ENCODE assay signal across 8 cellular contexts in the genomic region with DNA sequence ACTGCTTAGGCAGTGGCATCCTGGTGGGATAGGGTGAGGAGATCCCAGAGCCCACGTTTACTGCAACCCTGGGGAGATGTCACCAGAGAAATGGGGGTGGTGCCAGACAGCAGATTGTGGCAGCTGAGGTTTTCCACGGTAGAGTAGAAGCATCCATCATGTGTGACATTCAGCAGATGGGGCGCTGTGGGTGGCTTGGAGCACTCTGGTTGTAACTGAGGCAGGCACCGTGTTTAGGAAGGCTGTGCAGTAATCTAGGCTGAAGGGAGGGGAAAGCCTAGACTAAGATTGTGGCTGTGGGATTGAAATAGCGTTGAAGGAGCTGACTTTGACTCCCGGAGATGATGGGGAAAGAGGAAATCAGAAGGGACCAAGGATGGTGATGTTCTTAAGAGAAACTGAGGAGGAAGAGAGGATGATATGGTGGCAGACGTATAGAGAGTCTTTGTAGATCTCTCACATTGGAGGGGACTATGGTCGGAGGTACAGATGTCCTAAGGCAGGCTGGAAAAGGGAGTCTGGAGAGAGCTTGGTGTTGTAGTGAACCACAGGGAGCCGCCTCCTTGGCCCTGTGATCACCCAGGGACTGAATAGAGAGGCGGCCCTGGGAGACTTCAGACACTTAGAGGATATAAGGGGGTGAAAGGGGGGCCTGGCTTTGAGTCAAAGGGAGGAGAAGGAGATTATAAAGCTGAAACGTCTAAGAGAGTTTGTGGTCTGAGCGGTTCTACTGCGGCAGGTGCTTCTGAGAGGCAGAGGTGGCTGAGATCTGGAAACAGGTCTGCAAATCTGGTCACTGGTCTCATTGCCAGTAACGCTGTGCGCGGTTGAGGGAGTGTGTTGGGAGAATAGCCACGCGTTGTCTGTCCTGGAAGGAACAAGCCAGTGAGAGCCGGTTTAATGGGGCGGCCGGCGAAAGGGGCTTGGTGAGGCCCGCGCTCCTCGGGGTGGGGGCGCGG. TPM values are rescaled to one million over a fixed set of nuclear protein-coding genes. Genes with fewer than 3 reads are reported as not detected.
DNase-seq lines count a peak whose midpoint lies in the region; ATAC-seq, FAIRE-seq and TF ChIP-seq lines count a peak whose summit lies in the region.

No MANE protein-coding gene starts in this region.

- peak overlapping the region; percentile 55 for H2AFZ ChIP-seq in astrocyte (ENCODE audit: low read depth, low read length)

- peak overlapping the region; percentile 97 for H3K4me2 ChIP-seq in astrocyte (ENCODE audit: low read length)

- H3K27me3 Mint-ChIP-seq in CD4-positive, alpha-beta memory T cell: no peaks in the 10 kb centered on the region
- no peaks in the 10 kb centered on the region for H3K27me3 Mint-ChIP-seq in astrocyte (ENCODE audit: low read depth, unreplicated experiment)

- peak overlapping the region; percentile 86 to 98 (median 97) for H3K4me3 Mint-ChIP-seq in CD4-positive, alpha-beta memory T cell
- H3K4me3 Mint-ChIP-seq in astrocyte (ENCODE audit: unreplicated experiment): peak overlapping the region; percentile 99

- H3K9me3 ChIP-seq in CD4-positive, alpha-beta memory T cell (ENCODE audit: control insufficient read depth in 1 of 2, low read length in 2 of 2): no peaks in the 10 kb centered on the region
- H3K9me3 ChIP-seq in Panc1 (ENCODE audit: control insufficient read depth, insufficient read depth, low read depth, low read length) (no peaks in the 10 kb centered on the region), astrocyte (ENCODE audit: insufficient read depth, low read depth, low read length) (no peaks in the 10 kb centered on the region)

- peak overlapping the region; percentile 76 for H3K27ac ChIP-seq in CD4-positive, alpha-beta memory T cell (ENCODE audit: low read depth, low read length)
- peak overlapping the region; percentile 96 for H3K27ac ChIP-seq in Panc1 (ENCODE audit: low read length)
- peak overlapping the region; percentile 66 for H3K27ac ChIP-seq in astrocyte (ENCODE audit: low read depth, low read length)

- CTCF ChIA-PET in CD4-positive, alpha-beta memory T cell (lab: Charles Lee; ENCODE audit: partially characterized antibody): interaction anchor here (1.2 to 9.0 kb wide), 5 partner anchors 8 to 42 kb away, joined by 3 to 131 read pairs (median 10); no protein-coding TSS in a partner anchor
- CTCF ChIA-PET in Panc1 (lab: Charles Lee): interaction anchor here (1.0 kb wide), 1 partner anchor 39 kb away, joined by 3 read pairs; no protein-coding TSS in a partner anchor

- BruUV-seq in Panc1 (replicated peaks; lab: Mats Ljungman, UMichigan): no TSS peak

- intact Hi-C loops in CD4-positive, alpha-beta memory T cell (cut with micrococcal nuclease): no loop called here
- intact Hi-C loops in Panc1 (cut with micrococcal nuclease; ENCODE audit: unreplicated experiment): no loop called here

- peak overlapping the region; percentile 75 to 97 (median 91) for H3K27ac Mint-ChIP-seq in CD4-positive, alpha-beta memory T cell
- peak overlapping the region; percentile 72 for H3K27ac Mint-ChIP-seq in astrocyte (ENCODE audit: unreplicated experiment)

- H3K79me2 ChIP-seq in astrocyte (ENCODE audit: insufficient read depth, low read length): peaks cover 75% of the 10 kb centered on the region

- no peaks in the 10 kb centered on the region for H3K36me3 ChIP-seq in CD4-positive, alpha-beta memory T cell (ENCODE audit: insufficient read depth, low read length)
- no peaks in the 10 kb centered on the region; the same call in 1 of the 2 replicates for H3K36me3 ChIP-seq in Panc1 (ENCODE audit: control insufficient read depth, insufficient read depth, low read length)
- no peaks in the 10 kb centered on the region for H3K36me3 ChIP-seq in astrocyte (ENCODE audit: insufficient read depth, low read length)
- no peaks in the 10 kb centered on the region for H3K36me3 ChIP-seq in kidney epithelial cell (ENCODE audit: control insufficient read depth, insufficient read depth, low read length)

- POLR2A ChIA-PET in CD4-positive, alpha-beta memory T cell (lab: Charles Lee; ENCODE audit: partially characterized antibody): interaction anchor here (1.1 to 5.1 kb wide), 11 partner anchors 9 to 205 kb away, joined by 3 to 33 read pairs (median 5); a partner anchor contains a TSS
- POLR2A ChIA-PET in Panc1 (lab: Charles Lee): no interaction called here

- TF ChIP-seq CTCF in Panc1 (IDR thresholded peaks at IDR 0.05): no peak
- no peak for TF ChIP-seq CTCF in astrocyte (IDR thresholded peaks at IDR 0.05; ENCODE audit: insufficient read depth, low read depth, low read length)
- TF ChIP-seq CTCF in kidney epithelial cell (IDR thresholded peaks at IDR 0.05; ENCODE audit: insufficient read depth, low read length, poor library complexity, severe bottlenecking): no peak

- peaks cover 53% of the 10 kb centered on the region for H4K20me1 ChIP-seq in astrocyte (ENCODE audit: insufficient read depth, low read length)

- no peaks in the 10 kb centered on the region for H3K27me3 ChIP-seq in CD4-positive, alpha-beta memory T cell (ENCODE audit: insufficient read depth, low read length)
- H3K27me3 ChIP-seq in Panc1 (ENCODE audit: control insufficient read depth, insufficient read depth, low read length) (no peaks in the 10 kb centered on the region), astrocyte (ENCODE audit: insufficient read depth, low read length) (no peaks in the 10 kb centered on the region), kidney epithelial cell (ENCODE audit: control insufficient read depth, insufficient read depth, low read length) (no peaks in the 10 kb centered on the region)

- H3K36me3 Mint-ChIP-seq in CD4-positive, alpha-beta memory T cell: peaks cover 0 to 18% of the 10 kb centered on the region in 2 donors
- H3K36me3 Mint-ChIP-seq in astrocyte (ENCODE audit: low read depth, unreplicated experiment): no peaks in the 10 kb centered on the region

- peaks cover 49 to 84% (median 67%) of the 10 kb centered on the region in 4 donors for H3K4me1 Mint-ChIP-seq in CD4-positive, alpha-beta memory T cell
- H3K4me1 Mint-ChIP-seq in astrocyte (ENCODE audit: low read depth, unreplicated experiment): peaks cover 29% of the 10 kb centered on the region

- peak overlapping the region; percentile 85 for H3K9ac ChIP-seq in astrocyte (ENCODE audit: low read length)

- in situ Hi-C loops in Panc1 (cut with HindIII; ENCODE audit: low pct_unique_long_range_greater_than_20kb, low sequenced_read_pairs): no loop called here

- ATAC-seq in GM21786 (IDR thresholded peaks at IDR 0.05; ENCODE audit: unreplicated experiment): peak; percentile 14
- peak; percentile 33 for ATAC-seq in Panc1
- no peak for ATAC-seq in HG02981 (IDR thresholded peaks at IDR 0.05; ENCODE audit: unreplicated experiment)

- FAIRE-seq in astrocyte (lab: Jason Lieb, UNC): no peak

- peak in 4 of 5 donors; percentile 30 to 62 (median 40) for DNase-seq in CD4-positive, alpha-beta memory T cell
- DNase-seq in Panc1 (ENCODE audit: low read depth, low spot score) (no peak), astrocyte (ENCODE audit: low read depth) (no peak), kidney epithelial cell (ENCODE audit: low read depth) (no peak), HuH-7 (ENCODE audit: low spot score) (no peak)
- DNase-seq in stimulated activated CD4-positive, alpha-beta T cell treated with anti-CD3 and anti-CD28 coated beads, Interleukin-2, amount 100 ng/mL, for 48 hours: peak; percentile 17 to 18

- peaks cover 0 to 1% (median 0%) of the 10 kb centered on the region in 8 donors for H3K9me3 Mint-ChIP-seq in CD4-positive, alpha-beta memory T cell
- no peaks in the 10 kb centered on the region for H3K9me3 Mint-ChIP-seq in astrocyte (ENCODE audit: unreplicated experiment)

- peak overlapping the region; percentile 36 to 69 for H3K4me3 ChIP-seq in CD4-positive, alpha-beta memory T cell (ENCODE audit: low read length in 2 of 2)
- H3K4me3 ChIP-seq in Panc1 (ENCODE audit: low read depth in 2 of 2, low read length in 2 of 2) (peak overlapping the region; percentile 71 to 75), astrocyte (ENCODE audit: insufficient read depth, low read depth, low read length) (peak overlapping the region; percentile 93), kidney epithelial cell (ENCODE audit: low read depth, low read length) (peak overlapping the region; percentile 87)

- H3K4me1 ChIP-seq in CD4-positive, alpha-beta memory T cell (ENCODE audit: insufficient read depth, low read length): peaks cover 78% of the 10 kb centered on the region
- H3K4me1 ChIP-seq in Panc1 (ENCODE audit: control insufficient read depth, insufficient read depth, low read length) (peaks cover 13% of the 10 kb centered on the region), astrocyte (ENCODE audit: insufficient read depth, low read length) (peaks cover 32% of the 10 kb centered on the region)

RNA-seq across cellular contexts. Expression of a gene that starts 0.8 kb away (rescaled TPM):
- 10 to 100 TPM; 18.5 to 21.2 TPM for total RNA-seq in CD4-positive, alpha-beta memory T cell
- 1 to 10 TPM; 3.5 to 5.4 TPM for polyA plus RNA-seq in CD4-positive, alpha-beta memory T cell
- total RNA-seq in Panc1 (2021; ENCODE audit: unreplicated experiment) (33.9 TPM), astrocyte (70.0 and 70.6 TPM in 2 replicates), kidney epithelial cell (33.2 and 48.8 TPM in 2 replicates)
- polyA plus RNA-seq in Panc1 (2012; ENCODE audit: insufficient read length): 27.7 TPM

RNA-seq across cellular contexts. Expression of a gene that starts 45.6 kb away (rescaled TPM):
- total RNA-seq in CD4-positive, alpha-beta memory T cell: 1,000 to 10,000 TPM; 5,565 to 5,762 TPM
- polyA plus RNA-seq in CD4-positive, alpha-beta memory T cell: 1,000 to 10,000 TPM; 6,650 to 9,105 TPM
- total RNA-seq in Panc1 (2021; ENCODE audit: unreplicated experiment): 191 TPM
- polyA plus RNA-seq in Panc1 (2012; ENCODE audit: insufficient read length): 134 TPM
- 1,493 and 2,082 TPM in 2 replicates for total RNA-seq in astrocyte
- 484 and 545 TPM in 2 replicates for total RNA-seq in kidney epithelial cell

Comparison
In these comparisons a context has a peak if more than half of its experiments do, and no peak if none do; other contexts are left out.
1. DNase-seq: peak in CD4-positive, alpha-beta memory T cell (4 of 5) and stimulated activated CD4-positive, alpha-beta T cell treated with anti-CD3 and anti-CD28 coated beads, Interleukin-2, amount 100 ng/mL, for 48 hours (2 of 2); none in Panc1 (single experiment), astrocyte (single experiment), kidney epithelial cell (single experiment) and HuH-7 (single experiment).
2. Peak in every context shown above with its lines, with median percentiles within 50 percentile points of each other: H3K27ac ChIP-seq and H3K4me3 ChIP-seq.